In genomic region chr12:14621821-14622220, GRCh38 we compare ENCODE assay signal across 16 cellular contexts. TPM values are rescaled to one million over a fixed set of nuclear protein-coding genes. Genes with fewer than 3 reads are reported as not detected.
DNase-seq lines count a peak whose midpoint lies in the region; ATAC-seq, FAIRE-seq and TF ChIP-seq lines count a peak whose summit lies in the region.
"Had no signal": no experiment of that assay in that cellular context is flagged by ENCODE, and none has a peak within 500 bp of the region (broad histone marks: within the 10 kb centered on the region; RNA-seq: fewer than 3 reads in every experiment).

No MANE protein-coding gene starts in this region.

- in situ Hi-C loops in GM12878 (cut with MboI) = loop anchor here (10.0 kb wide), 1 partner anchor 363 kb away; no protein-coding TSS in a partner anchor

- H3K79me2 ChIP-seq in GM12878 (ENCODE audit: control insufficient read depth, insufficient read depth, low read length) = no peaks in the 10 kb centered on the region

- H3K9me3 ChIP-seq in GM12878 (replicated peaks; ENCODE audit: control insufficient read depth, insufficient read depth, low read length) = peaks cover 14% of the 10 kb centered on the region
- no peaks in the 10 kb centered on the region for H3K9me3 ChIP-seq in vagina
- H3K9me3 ChIP-seq in right lobe of liver = no peaks in the 10 kb centered on the region

- H3K27me3 ChIP-seq in GM12878 (replicated peaks in 1 of 2; ENCODE audit: control insufficient read depth in 2 of 2, insufficient read depth in 2 of 2, low read length in 1 of 2) (no peaks in the 10 kb centered on the region), vagina (no peaks in the 10 kb centered on the region), right lobe of liver (no peaks in the 10 kb centered on the region)
- H3K27me3 ChIP-seq: cardiac muscle cell had no signal

- FAIRE-seq in GM12878 (lab: Jason Lieb, UNC) = peak; percentile 78

- TF ChIP-seq CTCF in GM12878 (IDR thresholded peaks at IDR 0.05 in 2 of 3, conservative IDR thresholded peaks at IDR 0.05 in 1 of 3; ENCODE audit: control insufficient read depth in 2 of 3, extremely low read depth in 1 of 3, insufficient read depth in 1 of 3, low read depth in 3 of 3, low read length in 3 of 3) (no peak), vagina (IDR thresholded peaks at IDR 0.05) (no peak), right lobe of liver (IDR thresholded peaks at IDR 0.05) (no peak)

- no peak for TF ChIP-seq RAD21 in GM12878 (IDR thresholded peaks at IDR 0.05; ENCODE audit: insufficient read depth, low read depth, low read length)

- CTCF ChIA-PET in GM12878 (lab: Yijun Ruan, JAX) = interaction anchor here (1.1 to 3.3 kb wide), 3 partner anchors 7 to 11 kb away, joined by 3 to 18 read pairs (median 4); no protein-coding TSS in a partner anchor
- CTCF ChIA-PET in activated naive CD4-positive, alpha-beta T cell treated with anti-CD3 and anti-CD28 coated beads for 36 hours (lab: Charles Lee) = interaction anchor here (0.7 to 5.2 kb wide), 3 partner anchors 8 to 868 kb away, joined by 3 to 26 read pairs (median 9); no protein-coding TSS in a partner anchor

- no peak overlapping the region for H3K27ac Mint-ChIP-seq in activated naive CD4-positive, alpha-beta T cell treated with anti-CD3 and anti-CD28 coated beads for 36 hours
- H3K27ac Mint-ChIP-seq: activated T-cell treated with anti-CD3 and anti-CD28 coated beads, Interleukin-2, amount 50 U/mL, for 72 hours; HFFc6 had no signal

- H3K27ac ChIP-seq in GM12878 (ENCODE audit: control insufficient read depth, insufficient read depth) (peak overlapping the region; percentile 5; the same call in 1 of the 2 replicates), vagina (no peak overlapping the region), right lobe of liver (no peak overlapping the region)
- H3K27ac ChIP-seq: cardiac muscle cell, skin epidermis had no signal

- SMC1A ChIA-PET in GM12878 (lab: Charles Lee; ENCODE audit: uncharacterized antibody, unreplicated experiment) = interaction anchor here (0.6 to 2.1 kb wide), 4 partner anchors 9 to 383 kb away, joined by 3 to 13 read pairs (median 4); no protein-coding TSS in a partner anchor

- peaks cover 9% of the 10 kb centered on the region; the same call in 1 of the 2 replicates for H3K4me1 ChIP-seq in GM12878 (ENCODE audit: control insufficient read depth, insufficient read depth, low read length)
- no peaks in the 10 kb centered on the region for H3K4me1 ChIP-seq in vagina
- H3K4me1 ChIP-seq in right lobe of liver = no peaks in the 10 kb centered on the region

- TF ChIP-seq POLR2A in GM12878 (IDR thresholded peaks at IDR 0.05; ENCODE audit: low read depth, low read length) = no peak
- TF ChIP-seq POLR2A in vagina (IDR thresholded peaks at IDR 0.05) = no peak
- TF ChIP-seq POLR2A in right lobe of liver (IDR thresholded peaks at IDR 0.05) = no peak

- DNase-seq in GM12878 (ENCODE audit: low read depth, low spot score) = peak; percentile 70
- no peak for DNase-seq in vagina (ENCODE audit: extremely low spot score in 2 of 2)
- DNase-seq in right lobe of liver = no peak
- DNase-seq in activated naive CD4-positive, alpha-beta T cell treated with anti-CD3 and anti-CD28 coated beads for 36 hours = no peak
- no peak for DNase-seq in stimulated activated CD4-positive, alpha-beta T cell treated with anti-CD3 and anti-CD28 coated beads, Interleukin-1b, Interleukin-23, amount 100 ng/mL, for 48 hours
- DNase-seq: activated T-cell treated with anti-CD3 and anti-CD28 coated beads, Interleukin-2, amount 50 U/mL, for 72 hours; DMS79 treated with DMSO at 0.1 percent for 48 hours; HFFc6; NCI-H2029; T-helper 1 cell had no signal

- 2% methylated on average over 3 of the region's 3 CpGs for WGBS in GM12878 (ENCODE audit: insufficient coverage, insufficient replicate concordance, low lambda C conversion rate, missing lambda C conversion rate)
- WGBS in right lobe of liver (ENCODE audit: insufficient coverage, low coverage, low lambda C conversion rate, missing lambda C conversion rate) = 74% methylated on average over 3 of the region's 3 CpGs

- RAD21 ChIA-PET in GM12878 (lab: Charles Lee; ENCODE audit: unreplicated experiment) = no interaction called here

- H3K4me2 ChIP-seq in GM12878 (ENCODE audit: control insufficient read depth, insufficient read depth) = no peak overlapping the region

- H4K20me1 ChIP-seq in GM12878 (ENCODE audit: control insufficient read depth, insufficient read depth) = no peaks in the 10 kb centered on the region

- no peaks in the 10 kb centered on the region for H3K9me3 Mint-ChIP-seq in activated naive CD4-positive, alpha-beta T cell treated with anti-CD3 and anti-CD28 coated beads for 36 hours
- H3K9me3 Mint-ChIP-seq: activated T-cell treated with anti-CD3 and anti-CD28 coated beads, Interleukin-2, amount 50 U/mL, for 72 hours; HFFc6 had no signal

- no peak overlapping the region for H2AFZ ChIP-seq in GM12878 (ENCODE audit: control insufficient read depth, low read depth, low read length)

- H3K4me3 Mint-ChIP-seq in activated naive CD4-positive, alpha-beta T cell treated with anti-CD3 and anti-CD28 coated beads for 36 hours = no peak overlapping the region
- H3K4me3 Mint-ChIP-seq: activated T-cell treated with anti-CD3 and anti-CD28 coated beads, Interleukin-2, amount 50 U/mL, for 72 hours; HFFc6 had no signal

- TF ChIP-seq EP300 in GM12878 (IDR thresholded peaks at IDR 0.05; ENCODE audit: borderline replicate concordance in 1 of 2, control insufficient read depth in 1 of 2, low read depth in 2 of 2, low read length in 2 of 2) = peak; percentile 52 to 62; a peak in 3 of 4 replicates

- POLR2A ChIA-PET in GM12878 (lab: Charles Lee) = no interaction called here

- ATAC-seq in GM18867 (IDR thresholded peaks at IDR 0.05; ENCODE audit: unreplicated experiment) (peak; percentile 88), GM21717 (IDR thresholded peaks at IDR 0.05; ENCODE audit: unreplicated experiment) (peak; percentile 74), HG03354 (IDR thresholded peaks at IDR 0.05; ENCODE audit: poor library complexity, severe bottlenecking, unreplicated experiment) (peak; percentile 81), GM12878 (peak; percentile 90), right lobe of liver (no peak)
- ATAC-seq: activated T-cell treated with anti-CD3 and anti-CD28 coated beads, Interleukin-2, amount 50 U/mL, for 72 hours had no signal

- H3K27me3 Mint-ChIP-seq in activated naive CD4-positive, alpha-beta T cell treated with anti-CD3 and anti-CD28 coated beads for 36 hours (ENCODE audit: low read depth) = peaks cover 5% of the 10 kb centered on the region

- H3K4me3 ChIP-seq in GM12878 (no peak overlapping the region), vagina (no peak overlapping the region), right lobe of liver (no peak overlapping the region)
- H3K4me3 ChIP-seq: cardiac muscle cell, lung, skin epidermis had no signal

- no peaks in the 10 kb centered on the region for H3K36me3 Mint-ChIP-seq in activated naive CD4-positive, alpha-beta T cell treated with anti-CD3 and anti-CD28 coated beads for 36 hours (ENCODE audit: low read depth)

- H3K36me3 ChIP-seq in GM12878 (ENCODE audit: control insufficient read depth in 2 of 2, insufficient read depth in 2 of 2, low read length in 1 of 2) (no peaks in the 10 kb centered on the region), vagina (no peaks in the 10 kb centered on the region), right lobe of liver (no peaks in the 10 kb centered on the region)
- H3K36me3 ChIP-seq: cardiac muscle cell had no signal

- intact Hi-C loops in GM12878 (cut with micrococcal nuclease; ENCODE audit: unreplicated experiment) (loop anchor here (5.0 kb wide), 1 partner anchor 145 kb away; no protein-coding TSS in a partner anchor), vagina (cut with DNase I) (no loop called here), right lobe of liver (cut with DNase I) (no loop called here)
- intact Hi-C loops in activated naive CD4-positive, alpha-beta T cell treated with anti-CD3 and anti-CD28 coated beads for 36 hours (cut with micrococcal nuclease) = no loop called here

- peaks cover 2% of the 10 kb centered on the region for H3K4me1 Mint-ChIP-seq in activated naive CD4-positive, alpha-beta T cell treated with anti-CD3 and anti-CD28 coated beads for 36 hours (ENCODE audit: low read depth)

- no peak overlapping the region for H3K9ac ChIP-seq in GM12878 (ENCODE audit: control insufficient read depth, insufficient read depth, low read length)

- BruUV-seq in GM12878 (replicated peaks; lab: Mats Ljungman, UMichigan) = no TSS peak

TF ChIP-seq in GM12878, 131 proteins besides CTCF, POLR2A, EP300 and RAD21 (continues in another document):
- peak; percentile 80 for TF ChIP-seq IKZF1 (conservative IDR thresholded peaks at IDR 0.05)

RNA-seq across cellular contexts. Expression of gene PLBD1, which starts 54.1 kb away (rescaled TPM):
- not detected in 2 replicates for total RNA-seq in GM12878 (2013; cell fraction: nucleolus; rRNA removed)
- total RNA-seq in GM12878 (2014; rRNA removed) (0.23 and 0.76 TPM in 2 replicates), GM12878 (2014; rRNA removed; fragmentation: Illumina TruSeq; extraction: Trizol) (0.23 and 0.54 TPM in 2 replicates), GM12878 (2021) (0.28 and 0.35 TPM in 2 replicates), vagina (29.0 TPM), right lobe of liver (1 to 10 TPM; 1.7 to 7.2 (median 3.5) TPM)
- 0.22 TPM for polyA plus RNA-seq in GM12878 (2011; ENCODE audit: low read depth)
- polyA plus RNA-seq in GM12878 (2011; rRNA removed) (not detected in 2 replicates), GM12878 (2014; fragmentation: Illumina TruSeq; extraction: Trizol) (0.34 and 2.9 TPM in 2 replicates), GM12878 (2014; fragmentation: Nextera tagmentation; extraction: Ambion mirVana) (under 1 TPM; 0.20 to 0.23 TPM), GM12878 (2014; rRNA removed) (0.19 and 0.99 TPM in 2 replicates), GM12878 (2016; fragmentation: Nextera tagmentation; extraction: Ambion mirVana) (under 1 TPM; 0.27 to 0.39 TPM)
- not detected in 2 replicates for polyA plus RNA-seq in GM12878 (2011; cell fraction: cytosol; rRNA removed)
- not detected in 2 replicates for polyA plus RNA-seq in GM12878 (2011; cell fraction: nucleus; rRNA removed)
- 0.14 and 0.38 TPM in 2 replicates for polyA plus RNA-seq in GM12878 (2012)
- polyA minus RNA-seq in GM12878 (2011; rRNA and poly(A)+ RNA removed) = not detected in 2 replicates
- polyA minus RNA-seq in GM12878 (2011; cell fraction: cytosol; rRNA and poly(A)+ RNA removed) = not detected in 2 replicates
- not detected in 2 replicates for polyA minus RNA-seq in GM12878 (2011; cell fraction: nucleus; rRNA and poly(A)+ RNA removed)
- not detected for total RNA-seq in activated naive CD4-positive, alpha-beta T cell treated with anti-CD3 and anti-CD28 coated beads for 36 hours
- total RNA-seq: activated T-cell treated with anti-CD3 and anti-CD28 coated beads, Interleukin-2, amount 50 U/mL, for 72 hours; HFFc6 had no signal

Comparison
In these comparisons a context has a peak if more than half of its experiments do, and no peak if none do; other contexts are left out.
1. ATAC-seq: peak in GM18867 (single experiment), GM21717 (single experiment), HG03354 (single experiment) and GM12878 (single experiment); none in right lobe of liver (0 of 4).